23 cellular contexts compared by ENCODE assay signal in the genomic region with DNA sequence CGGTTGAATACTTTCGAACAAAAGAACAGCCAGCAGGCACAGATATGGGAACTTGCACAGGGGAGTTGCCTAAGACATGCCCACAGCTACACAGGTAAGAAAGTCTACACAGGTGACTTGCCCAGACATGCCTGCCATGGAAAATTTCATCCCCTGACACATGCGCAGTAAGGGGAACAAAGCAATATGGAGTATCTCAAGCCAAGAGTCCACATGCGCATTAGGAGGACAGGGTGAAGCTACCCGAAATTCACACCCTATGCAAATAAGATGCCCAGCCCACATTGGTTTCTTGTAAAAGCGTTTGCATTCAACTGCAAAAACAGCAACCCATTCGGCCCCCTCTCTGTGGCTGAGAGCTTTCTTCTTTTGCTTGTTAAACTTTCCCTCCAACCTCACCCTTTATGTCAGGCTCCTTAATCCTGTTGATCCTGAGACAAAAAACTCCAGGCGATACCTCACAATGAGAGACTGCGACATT. TPM values are rescaled to one million over a fixed set of nuclear protein-coding genes. Genes with fewer than 3 reads are reported as not detected.
DNase-seq lines count a peak whose midpoint lies in the region; TF ChIP-seq lines count a peak whose summit lies in the region.
"Had no signal": no experiment of that assay in that cellular context is flagged by ENCODE, and none has a peak within 500 bp of the region (broad histone marks: within the 10 kb centered on the region; RNA-seq: fewer than 3 reads in every experiment).

No MANE protein-coding gene starts in this region.

- no peaks in the 10 kb centered on the region for H3K36me3 ChIP-seq in HAP-1 (replicated peaks)
- H3K36me3 ChIP-seq in iPS-15b (ENCODE audit: control insufficient read depth, insufficient read depth, low read length): no peaks in the 10 kb centered on the region
- H3K36me3 ChIP-seq: stomach, transverse colon had no signal

- H3K4me1 ChIP-seq in HAP-1 (peaks cover 49% of the 10 kb centered on the region), iPS-15b (ENCODE audit: control insufficient read depth, insufficient read depth, low read length) (peaks cover 24% of the 10 kb centered on the region)
- H3K4me1 ChIP-seq: stomach, transverse colon had no signal

- peaks cover 44% of the 10 kb centered on the region for H3K4me1 Mint-ChIP-seq in brain
- H3K4me1 Mint-ChIP-seq: CD4-positive, alpha-beta memory T cell had no signal

- H3K4me3 ChIP-seq in HAP-1 (no peak overlapping the region), iPS-15b (ENCODE audit: low read depth, low read length) (no peak overlapping the region)
- H3K4me3 ChIP-seq: GM12878, stomach, transverse colon had no signal

- no peaks in the 10 kb centered on the region for H3K36me3 Mint-ChIP-seq in brain
- H3K36me3 Mint-ChIP-seq: CD4-positive, alpha-beta memory T cell had no signal

- peak overlapping the region in 4 of 5 experiments; percentile 47 to 96 (median 83) for H3K27ac Mint-ChIP-seq in brain
- H3K27ac Mint-ChIP-seq: CD4-positive, alpha-beta memory T cell had no signal

- TF ChIP-seq CTCF in brain (conservative IDR thresholded peaks at IDR 0.05) (no peak), GM20000 (IDR thresholded peaks at IDR 0.05; ENCODE audit: extremely low read depth, missing control alignments) (no peak)

- no peak overlapping the region for H3K4me3 Mint-ChIP-seq in brain
- H3K4me3 Mint-ChIP-seq: CD4-positive, alpha-beta memory T cell had no signal

- peak overlapping the region; percentile 9 for H3K9ac ChIP-seq in iPS-15b (ENCODE audit: low read depth, low read length)

- peaks cover 7% of the 10 kb centered on the region for H3K27me3 Mint-ChIP-seq in brain

- no peaks in the 10 kb centered on the region for H3K27me3 ChIP-seq in HAP-1 (ENCODE audit: low read depth)
- no peaks in the 10 kb centered on the region for H3K27me3 ChIP-seq in iPS-15b (ENCODE audit: control insufficient read depth, insufficient read depth, low read length)
- H3K27me3 ChIP-seq: transverse colon had no signal

- H3K9me3 Mint-ChIP-seq in brain: peaks cover 0 to 5% (median 0%) of the 10 kb centered on the region in 5 experiments
- H3K9me3 Mint-ChIP-seq: CD4-positive, alpha-beta memory T cell had no signal

- H3K9me3 ChIP-seq in HAP-1: no peaks in the 10 kb centered on the region
- no peaks in the 10 kb centered on the region for H3K9me3 ChIP-seq in iPS-15b (ENCODE audit: control insufficient read depth, insufficient read depth, low read length)
- H3K9me3 ChIP-seq: stomach, transverse colon had no signal

- peak; percentile 63 for DNase-seq in ELF-1 (ENCODE audit: low read depth, low spot score)
- DNase-seq in HAP-1 (ENCODE audit: low spot score in 2 of 2): peak; percentile 89 to 99
- no peak for DNase-seq in NCI-H187 (lab: John Stamatoyannopoulos, UW)
- no peak for DNase-seq in activated effector memory CD4-positive, alpha-beta T cell treated with anti-CD3 and anti-CD28 coated beads, Interleukin-2, amount 50 U/mL, for 16 hours
- no peak for DNase-seq in GM20000 (ENCODE audit: low spot score)
- no peak for DNase-seq in anterior cingulate cortex (lab: John Stamatoyannopoulos, UW)
- DNase-seq: activated CD4-positive, alpha-beta T cell treated with anti-CD3 and anti-CD28 coated beads for 48 hours; activated naive CD4-positive, alpha-beta T cell; aorta; CD4-positive, alpha-beta memory T cell; glutamatergic neuron; Kasumi-1; NCI-H1092; NCI-H2107; nucleus accumbens; PC-3; SIG-M5; stimulated activated CD4-positive, alpha-beta T cell treated with anti-CD3 and anti-CD28 coated beads, Interleukin-4, amount 100 ng/mL, for 4 hours; transverse colon had no signal

- in situ Hi-C loops in HAP-1 (cut with MboI; ENCODE audit: low sequenced_read_pairs): no loop called here

RNA-seq across cellular contexts. Expression of a gene that starts 49.2 kb away (rescaled TPM):
- not detected for polyA plus RNA-seq in brain (ENCODE audit: insufficient read depth, low read depth, low replicate concordance)
- polyA plus RNA-seq: aorta; CD4-positive, alpha-beta memory T cell had no signal

Comparison
In these comparisons a context has a peak if more than half of its experiments do, and no peak if none do; other contexts are left out.
1. DNase-seq: peak in ELF-1 (single experiment) and HAP-1 (2 of 2); none in NCI-H187 (0 of 2), activated effector memory CD4-positive, alpha-beta T cell treated with anti-CD3 and anti-CD28 coated beads, Interleukin-2, amount 50 U/mL, for 16 hours (single experiment), GM20000 (single experiment) and anterior cingulate cortex (0 of 58).